ENCODE assay signal across 22 cellular contexts in the genomic region with DNA sequence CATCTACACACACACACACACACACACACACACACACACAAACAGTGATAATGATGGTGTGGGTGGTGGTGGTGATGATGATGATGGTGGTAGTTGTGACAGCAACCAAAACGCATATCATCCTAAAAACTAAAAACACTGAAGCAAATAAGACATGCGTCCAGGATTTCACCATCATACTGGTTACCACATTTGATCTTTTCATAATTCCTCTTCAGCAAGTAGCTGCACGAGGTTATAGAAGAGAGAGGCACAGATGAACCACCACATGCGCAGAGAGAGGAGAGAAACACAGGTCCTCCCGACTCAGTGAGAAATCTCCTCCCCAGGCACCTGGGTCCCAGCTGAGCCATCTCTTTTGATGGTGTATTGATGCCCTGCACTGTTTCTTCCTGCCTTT.
"Had no signal": no experiment of that assay in that cellular context is flagged by ENCODE, and none has a peak within 500 bp of the region (broad histone marks: within the 10 kb centered on the region; RNA-seq: fewer than 3 reads in every experiment).

No MANE protein-coding gene starts in this region.

- H3K27ac ChIP-seq: SJSA1, SK-N-MC had no signal

- H3K4me3 ChIP-seq: SJSA1, SK-N-MC had no signal

- H3K9me3 ChIP-seq: SJSA1 had no signal

- H3K36me3 ChIP-seq: SJSA1 had no signal

- DNase-seq: KBM-7, MV-4-11, NCI-H1092, NCI-H1105 treated with DMSO at 0.1 percent for 48 hours, NCI-H1417 treated with DMSO at 0.1 percent for 48 hours, NCI-H146, NCI-H1694 treated with DMSO at 0.1 percent for 48 hours, NCI-H1930, NCI-H2081, NCI-H2107, NCI-H226, NCI-H446, NCI-H510A, NCI-H524 treated with DMSO at 0.1 percent for 48 hours, NCI-H69, NCI-H774, OCI-M1, Right ventricle myocardium superior, RPMI8226, SIG-M5 had no signal

- H3K27me3 ChIP-seq: SJSA1 had no signal

- H3K4me1 ChIP-seq: SJSA1 had no signal
